1 cellular context compared by ENCODE assay signal in genomic region chr1:222886194-222887126, GRCh38.
TF ChIP-seq lines count a peak whose summit lies in the region.

No MANE protein-coding gene starts in this region.

TF ChIP-seq in HEK293, 187 proteins besides CTCF, POLR2A, EP300 and RAD21 (continued from another document):
- TF ChIP-seq ZNF202 (tag by site-specific recombination; IDR thresholded peaks at IDR 0.05; ENCODE audit: borderline replicate concordance) (no peak), BCL11A (tag by site-specific recombination; IDR thresholded peaks at IDR 0.05; ENCODE audit: low read depth) (no peak), ZNF18 (tag by site-specific recombination; IDR thresholded peaks at IDR 0.05) (no peak), GLI2 (tag by site-specific recombination; IDR thresholded peaks at IDR 0.05; ENCODE audit: borderline replicate concordance, low read depth) (no peak), ZNF776 (tag by site-specific recombination; IDR thresholded peaks at IDR 0.05; ENCODE audit: borderline replicate concordance) (no peak), ZNF843 (tag by site-specific recombination; IDR thresholded peaks at IDR 0.05) (peak; percentile 42; the same call in 1 of the 2 replicates), SETDB1 (IDR thresholded peaks at IDR 0.05; ENCODE audit: insufficient read length, low read length) (no peak), ZNF26 (tag by site-specific recombination; IDR thresholded peaks at IDR 0.05) (no peak), ZSCAN23 (tag by site-specific recombination; IDR thresholded peaks at IDR 0.05) (no peak), ELK4 (IDR thresholded peaks at IDR 0.05; ENCODE audit: borderline replicate concordance, low read depth, low read length) (no peak), ZNF660 (tag by site-specific recombination; IDR thresholded peaks at IDR 0.05) (no peak), ZNF664 (tag by site-specific recombination; IDR thresholded peaks at IDR 0.05) (peak; percentile 90), ZNF549 (tag by site-specific recombination; IDR thresholded peaks at IDR 0.05) (peak; percentile 19; the same call in 1 of the 2 replicates), FEZF1 (tag by site-specific recombination; IDR thresholded peaks at IDR 0.05) (peak; percentile 62), ZNF488 (tag by site-specific recombination; IDR thresholded peaks at IDR 0.05) (no peak), ZNF23 (tag by site-specific recombination; IDR thresholded peaks at IDR 0.05; ENCODE audit: borderline replicate concordance) (no peak), BCL11B (tag by site-specific recombination; IDR thresholded peaks at IDR 0.05; ENCODE audit: low read depth) (no peak)
TF ChIP-seq in HEK293: peak in this region for 7.
